In genomic region chr16:88705076-88705684, GRCh38 we compare ENCODE assay signal across 6 cellular contexts. TPM values are rescaled to one million over a fixed set of nuclear protein-coding genes. Genes with fewer than 3 reads are reported as not detected.
DNase-seq lines count a peak whose midpoint lies in the region; ATAC-seq, FAIRE-seq and TF ChIP-seq lines count a peak whose summit lies in the region.

No MANE protein-coding gene starts in this region.

- H3K4me1 ChIP-seq in iPS DF 6.9 (ENCODE audit: control insufficient read depth, insufficient read depth, low read length) (no peaks in the 10 kb centered on the region; the same call in 1 of the 2 replicates), vagina (peaks cover 50% of the 10 kb centered on the region)

- H3K27me3 ChIP-seq in iPS DF 6.9 (ENCODE audit: control insufficient read depth, insufficient read depth, low read length) (no peaks in the 10 kb centered on the region), vagina (no peaks in the 10 kb centered on the region)

- H3K27ac ChIP-seq in VCaP (peak overlapping the region; percentile 41; the same call in 1 of the 2 replicates), iPS DF 6.9 (ENCODE audit: low read length) (no peak overlapping the region), vagina (peak overlapping the region; percentile 78)

- intact Hi-C loops in vagina (cut with DNase I) = no loop called here

- no peak for TF ChIP-seq CTCF in VCaP (conservative IDR thresholded peaks at IDR 0.05)
- no peak for TF ChIP-seq CTCF in vagina (IDR thresholded peaks at IDR 0.05)

- peak overlapping the region; percentile 82; the same call in 1 of the 2 replicates for H3K4me3 ChIP-seq in iPS DF 6.9 (ENCODE audit: low read length)
- H3K4me3 ChIP-seq in vagina = peak overlapping the region; percentile 78 to 91

- ATAC-seq in GM21381 (IDR thresholded peaks at IDR 0.05; ENCODE audit: unreplicated experiment) = no peak

- H3K9me3 ChIP-seq in iPS DF 6.9 (ENCODE audit: control insufficient read depth, insufficient read depth, low read length) (no peaks in the 10 kb centered on the region), vagina (no peaks in the 10 kb centered on the region)

- no CpG with 5 or more reads among the region's 9 CpGs for WGBS in iPS DF 6.9 (ENCODE audit: insufficient coverage, insufficient read length)

- no peak for TF ChIP-seq POLR2A in GM12891 (IDR thresholded peaks at IDR 0.05; ENCODE audit: low read depth, low read length)
- TF ChIP-seq POLR2A in vagina (IDR thresholded peaks at IDR 0.05) = no peak

- H3K36me3 ChIP-seq in iPS DF 6.9 (ENCODE audit: control insufficient read depth, insufficient read depth, low read length) (peaks cover 4% of the 10 kb centered on the region; the same call in 1 of the 2 replicates), vagina (no peaks in the 10 kb centered on the region)

- DNase-seq in GM12891 (ENCODE audit: insufficient read length, low spot score) (no peak), iPS DF 6.9 (ENCODE audit: low read depth, low spot score) (no peak), vagina (ENCODE audit: extremely low spot score in 2 of 2) (no peak), hippocampal formation (lab: John Stamatoyannopoulos, UW) (no peak)

- no peak for FAIRE-seq in GM12891 (lab: Jason Lieb, UNC)

TF ChIP-seq in GM12891, 5 proteins besides CTCF, POLR2A, EP300 and RAD21:
- TF ChIP-seq POU2F2 (IDR thresholded peaks at IDR 0.05; ENCODE audit: low read depth, low read length) (no peak), SPI1 (IDR thresholded peaks at IDR 0.05; ENCODE audit: low read depth, low read length) (peak; percentile 62)
TF ChIP-seq in GM12891: peak in this region for 1.

RNA-seq across cellular contexts. Expression of gene RNF166, which starts 1.0 kb away (rescaled TPM):
- polyA plus RNA-seq in GM12891 (2012; ENCODE audit: low read depth, missing spikeins) = 10.1 TPM
- total RNA-seq in vagina = 26.5 TPM

RNA-seq across cellular contexts. Expression of gene CTU2, which starts 1.1 kb away (rescaled TPM):
- polyA plus RNA-seq in GM12891 (2012; ENCODE audit: low read depth, missing spikeins) = 13.8 TPM
- total RNA-seq in vagina = 7.9 TPM

RNA-seq across cellular contexts. Expression of gene SNAI3, which starts 18.9 kb away (rescaled TPM):
- polyA plus RNA-seq in GM12891 (2012; ENCODE audit: low read depth, missing spikeins) = 2.0 TPM
- total RNA-seq in vagina = not detected

RNA-seq across cellular contexts. Expression of gene MVD, which starts 42.3 kb away (rescaled TPM):
- polyA plus RNA-seq in GM12891 (2012; ENCODE audit: low read depth, missing spikeins) = 85.4 TPM
- 33.1 TPM for total RNA-seq in vagina

RNA-seq across cellular contexts. Expression of gene CYBA, which starts 54.3 kb away (rescaled TPM):
- polyA plus RNA-seq in GM12891 (2012; ENCODE audit: low read depth, missing spikeins) = 416 TPM
- 188 TPM for total RNA-seq in vagina
